ENCODE assay signal across 8 cellular contexts in genomic region chr14:75578099-75578785, GRCh38. TPM values are rescaled to one million over a fixed set of nuclear protein-coding genes. Genes with fewer than 3 reads are reported as not detected.
DNase-seq lines count a peak whose midpoint lies in the region; ATAC-seq and TF ChIP-seq lines count a peak whose summit lies in the region.

FLVCR2 (plus strand) TSS chr14:75578620; CDS start chr14:75578973, 353 bp downstream.

- H3K27me3 ChIP-seq in mononuclear cell (ENCODE audit: insufficient read depth, low read length): no peaks in the 10 kb centered on the region

- DNase-seq in NCI-H524 (lab: John Stamatoyannopoulos, UW) (peak; percentile 61 to 73), activated T-cell treated with anti-CD3 and anti-CD28 coated beads for 4 hours (peak; percentile 49), erythroblast (lab: John Stamatoyannopoulos, UW) (peak; percentile 49 to 59)
- peak; percentile 9 to 54 for DNase-seq in stimulated activated CD8-positive, alpha-beta memory T cell treated with anti-CD3 and anti-CD28 coated beads, Interleukin-7, amount 100 ng/mL, for 4 hours (ENCODE audit: low read depth in 2 of 2)

- H3K4me3 ChIP-seq in GM08714 (ENCODE audit: low read length) (peak within 1 kb of the TSS; percentile 62), mononuclear cell (ENCODE audit: low read length) (peak within 1 kb of the TSS; percentile 56)

- H3K4me1 ChIP-seq in mononuclear cell (ENCODE audit: insufficient read depth, low read length): peaks cover 35% of the 10 kb centered on the region

- ATAC-seq in HG02678 (IDR thresholded peaks at IDR 0.05; ENCODE audit: unreplicated experiment): peak; percentile 32
- no peak for ATAC-seq in HG03460 (IDR thresholded peaks at IDR 0.05; ENCODE audit: unreplicated experiment)

- H3K9me3 ChIP-seq in mononuclear cell (ENCODE audit: low read depth, low read length): no peaks in the 10 kb centered on the region

- no peak for TF ChIP-seq POLR2A in erythroblast (IDR thresholded peaks at IDR 0.05; ENCODE audit: low read length)

RNA-seq across cellular contexts. Expression of gene FLVCR2, which starts in this region (rescaled TPM):
- 5.8 TPM for total RNA-seq in mononuclear cell
